8 cellular contexts compared by ENCODE assay signal in the genomic region with DNA sequence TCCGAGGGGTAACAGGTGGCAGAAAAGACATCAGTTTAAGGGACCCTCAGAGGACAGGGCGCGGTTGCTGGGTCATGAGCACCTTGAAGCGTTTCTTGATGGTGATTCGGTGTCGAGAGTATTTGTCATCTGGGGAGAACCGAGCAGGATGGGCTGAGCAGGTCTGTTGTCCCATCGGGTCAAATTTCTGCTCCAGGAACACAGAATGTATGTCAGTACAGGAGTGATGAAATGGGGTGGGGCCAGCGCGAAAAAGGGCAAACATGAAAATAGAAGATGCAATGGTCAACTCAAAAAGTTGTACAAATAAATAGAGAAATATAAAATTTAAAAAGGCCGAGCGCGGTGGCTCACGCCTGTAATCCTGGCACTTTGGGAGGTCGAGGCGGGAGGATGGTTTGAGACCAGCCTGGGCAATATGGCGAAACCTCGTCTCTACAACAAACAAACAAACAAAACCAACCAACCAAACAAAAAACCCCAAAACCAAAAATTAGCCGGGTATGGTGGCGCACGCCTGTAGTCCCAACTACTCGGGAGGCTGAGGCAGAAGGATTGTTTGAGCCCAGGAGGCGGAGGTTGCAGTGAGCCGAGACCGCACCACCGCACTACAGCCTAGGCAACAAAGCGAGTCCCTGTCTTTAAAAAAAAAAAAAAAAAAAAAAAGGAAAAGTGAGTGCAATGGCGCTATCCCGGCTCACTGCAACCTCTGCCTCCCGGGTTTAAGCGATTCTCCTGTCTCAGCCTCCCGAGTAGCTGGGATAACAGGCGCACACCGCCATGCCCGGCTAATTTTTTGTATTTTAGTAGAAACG. TPM values are rescaled to one million over a fixed set of nuclear protein-coding genes. Genes with fewer than 3 reads are reported as not detected.
DNase-seq lines count a peak whose midpoint lies in the region; ATAC-seq, FAIRE-seq and TF ChIP-seq lines count a peak whose summit lies in the region.

No MANE protein-coding gene starts in this region.

- peaks cover 19% of the 10 kb centered on the region for H3K79me2 ChIP-seq in HepG2 (ENCODE audit: insufficient read depth, low read length)

- H3K9me3 ChIP-seq in HepG2 (ENCODE audit: low read length) = no peaks in the 10 kb centered on the region
- H3K9me3 ChIP-seq in tibial artery = no peaks in the 10 kb centered on the region

- DNase-seq in activated naive CD4-positive, alpha-beta T cell treated with anti-CD3 and anti-CD28 coated beads for 36 hours = no peak
- DNase-seq in activated CD8-positive, alpha-beta T cell treated with anti-CD3 and anti-CD28 coated beads, Interleukin-2, amount 10 ng/mL, durations not matched to agents 7 days and 5 days = peak; percentile 53
- DNase-seq in HepG2 (ENCODE audit: low spot score) (no peak), tibial artery (no peak), NCI-H1694 treated with DMSO at 0.1 percent for 48 hours (lab: John Stamatoyannopoulos, UW) (no peak)
- no peak for DNase-seq in stimulated activated CD4-positive, alpha-beta T cell treated with anti-CD3 and anti-CD28 coated beads, Interleukin-4, amount 100 ng/mL, for 1 hour

- peak overlapping the region; percentile 89 to 95 (median 93) for H3K4me3 ChIP-seq in HepG2 (replicated peaks in 1 of 3; ENCODE audit: insufficient read depth in 1 of 3, low read depth in 2 of 3, low read length in 3 of 3)
- H3K4me3 ChIP-seq in tibial artery = peak overlapping the region; percentile 74 to 77

- no peak for FAIRE-seq in HepG2 (lab: Jason Lieb, UNC)

- intact Hi-C loops in activated naive CD4-positive, alpha-beta T cell treated with anti-CD3 and anti-CD28 coated beads for 36 hours (cut with micrococcal nuclease) = no loop called here
- intact Hi-C loops in HepG2 (cut with micrococcal nuclease; ENCODE audit: unreplicated experiment) (loop anchor here (2.0 to 10.0 kb wide), 2 partner anchors 23 to 237 kb away; a partner anchor contains a TSS), tibial artery (cut with DNase I; ENCODE audit: low total_unique reads) (no loop called here)

- no peak for TF ChIP-seq POLR2A in HepG2 (IDR thresholded peaks at IDR 0.05; ENCODE audit: insufficient read depth in 1 of 2, low read depth in 2 of 2, low read length in 2 of 2)

- H3K4me1 ChIP-seq in HepG2 (ENCODE audit: insufficient read depth, low read length) (peaks cover 17% of the 10 kb centered on the region), tibial artery (peaks cover 0 to 15% (median 11%) of the 10 kb centered on the region in 4 donors)

- peaks cover 26% of the 10 kb centered on the region for H3K4me1 Mint-ChIP-seq in activated naive CD4-positive, alpha-beta T cell treated with anti-CD3 and anti-CD28 coated beads, Interleukin-2, amount 50 U/mL, for 24 hours
- peaks cover 36% of the 10 kb centered on the region for H3K4me1 Mint-ChIP-seq in activated naive CD4-positive, alpha-beta T cell treated with anti-CD3 and anti-CD28 coated beads for 36 hours (ENCODE audit: low read depth)
- peaks cover 23% of the 10 kb centered on the region for H3K4me1 Mint-ChIP-seq in activated CD8-positive, alpha-beta T cell treated with anti-CD3 and anti-CD28 coated beads, Interleukin-2, amount 10 ng/mL, durations not matched to agents 7 days and 5 days (ENCODE audit: low read depth)

- no peak overlapping the region for H3K4me3 Mint-ChIP-seq in activated naive CD4-positive, alpha-beta T cell treated with anti-CD3 and anti-CD28 coated beads, Interleukin-2, amount 50 U/mL, for 24 hours
- H3K4me3 Mint-ChIP-seq in activated naive CD4-positive, alpha-beta T cell treated with anti-CD3 and anti-CD28 coated beads for 36 hours = no peak overlapping the region
- H3K4me3 Mint-ChIP-seq in activated CD8-positive, alpha-beta T cell treated with anti-CD3 and anti-CD28 coated beads, Interleukin-2, amount 10 ng/mL, durations not matched to agents 7 days and 5 days = no peak overlapping the region

- H3K27ac ChIP-seq in HepG2 (ENCODE audit: extremely low read length, insufficient read depth, low read length) (peak overlapping the region; percentile 84), tibial artery (peak overlapping the region; percentile 84 to 90)

- H3K27ac Mint-ChIP-seq in activated naive CD4-positive, alpha-beta T cell treated with anti-CD3 and anti-CD28 coated beads, Interleukin-2, amount 50 U/mL, for 24 hours = peak overlapping the region; percentile 95
- no peak overlapping the region for H3K27ac Mint-ChIP-seq in activated naive CD4-positive, alpha-beta T cell treated with anti-CD3 and anti-CD28 coated beads for 36 hours
- peak overlapping the region; percentile 81 for H3K27ac Mint-ChIP-seq in activated CD8-positive, alpha-beta T cell treated with anti-CD3 and anti-CD28 coated beads, Interleukin-2, amount 10 ng/mL, durations not matched to agents 7 days and 5 days

- CTCF ChIA-PET in activated naive CD4-positive, alpha-beta T cell treated with anti-CD3 and anti-CD28 coated beads for 36 hours (lab: Charles Lee) = interaction anchor here (1.1 to 2.3 kb wide), 6 partner anchors 14 to 246 kb away, joined by 3 to 21 read pairs (median 7); a partner anchor contains a TSS
- CTCF ChIA-PET in activated CD8-positive, alpha-beta T cell treated with anti-CD3 and anti-CD28 coated beads, Interleukin-2, amount 10 ng/mL, durations not matched to agents 7 days and 5 days (lab: Charles Lee) = interaction anchor here (0.5 to 2.5 kb wide), 19 partner anchors 9 to 268 kb away, joined by 3 to 35 read pairs (median 6); a partner anchor contains a TSS
- CTCF ChIA-PET in HepG2 (lab: Yijun Ruan, JAX; ENCODE audit: low intra/inter-chr PET ratio, low total read pairs) = interaction anchor here (1.7 kb wide), 1 partner anchor 25 kb away, joined by 14 read pairs; a partner anchor contains a TSS

- TF ChIP-seq RAD21 in HepG2 (CRISPR knock-in tag; IDR thresholded peaks at IDR 0.05) = no peak

- 45% methylated on average over 36 of the region's 36 CpGs for WGBS in HepG2 (ENCODE audit: low lambda C conversion rate)

- peak overlapping the region; percentile 91 for H3K9ac ChIP-seq in HepG2 (ENCODE audit: insufficient read depth, low read depth, low read length)

- in situ Hi-C loops in HepG2 (cut with HindIII; ENCODE audit: extremely low pct_ligation_motif_present, low pct_unique_long_range_greater_than_20kb) = no loop called here

- no peaks in the 10 kb centered on the region for H4K20me1 ChIP-seq in HepG2 (ENCODE audit: insufficient read depth, low read length)

- H3K4me2 ChIP-seq in HepG2 (ENCODE audit: low read depth, low read length) = peak overlapping the region; percentile 75

- H3K36me3 Mint-ChIP-seq in activated naive CD4-positive, alpha-beta T cell treated with anti-CD3 and anti-CD28 coated beads, Interleukin-2, amount 50 U/mL, for 24 hours = peaks cover 17% of the 10 kb centered on the region
- peaks cover 25% of the 10 kb centered on the region for H3K36me3 Mint-ChIP-seq in activated naive CD4-positive, alpha-beta T cell treated with anti-CD3 and anti-CD28 coated beads for 36 hours (ENCODE audit: low read depth)
- H3K36me3 Mint-ChIP-seq in activated CD8-positive, alpha-beta T cell treated with anti-CD3 and anti-CD28 coated beads, Interleukin-2, amount 10 ng/mL, durations not matched to agents 7 days and 5 days (ENCODE audit: low read depth) = peaks cover 33% of the 10 kb centered on the region

- TF ChIP-seq CTCF in HepG2 (CRISPR knock-in tag; IDR thresholded peaks at IDR 0.05) = no peak
- TF ChIP-seq CTCF in tibial artery (IDR thresholded peaks at IDR 0.05) = no peak

- TF ChIP-seq EP300 in HepG2 (IDR thresholded peaks at IDR 0.05; ENCODE audit: low read depth in 2 of 2, low read length in 2 of 2) (no peak), HepG2 (CRISPR knock-in tag; IDR thresholded peaks at IDR 0.05; ENCODE audit: borderline replicate concordance) (no peak)

- no peak for ATAC-seq in activated CD8-positive, alpha-beta T cell treated with anti-CD3 and anti-CD28 coated beads, Interleukin-2, amount 10 ng/mL, durations not matched to agents 7 days and 5 days
- ATAC-seq in HepG2 (no peak), HG03108 (IDR thresholded peaks at IDR 0.05; ENCODE audit: unreplicated experiment) (no peak)

- POLR2A ChIA-PET in activated CD8-positive, alpha-beta T cell treated with anti-CD3 and anti-CD28 coated beads, Interleukin-2, amount 10 ng/mL, durations not matched to agents 7 days and 5 days (lab: Charles Lee) = interaction anchor here (0.6 to 1.8 kb wide), 3 partner anchors 14 to 99 kb away, joined by 3 to 17 read pairs (median 14); a partner anchor contains a TSS
- POLR2A ChIA-PET in HepG2 (lab: Yijun Ruan, JAX) = interaction anchor here (0.9 to 1.7 kb wide), 6 partner anchors 24 to 646 kb away, joined by 3 to 28 read pairs (median 4); a partner anchor contains a TSS

- H3K27me3 ChIP-seq in HepG2 (ENCODE audit: control insufficient read depth in 1 of 2, insufficient read depth in 2 of 2, low read length in 2 of 2) (no peaks in the 10 kb centered on the region; a peak in 1 of 5 replicates), tibial artery (no peaks in the 10 kb centered on the region)

- no peaks in the 10 kb centered on the region for H3K9me3 Mint-ChIP-seq in activated naive CD4-positive, alpha-beta T cell treated with anti-CD3 and anti-CD28 coated beads, Interleukin-2, amount 50 U/mL, for 24 hours
- H3K9me3 Mint-ChIP-seq in activated naive CD4-positive, alpha-beta T cell treated with anti-CD3 and anti-CD28 coated beads for 36 hours = no peaks in the 10 kb centered on the region
- H3K9me3 Mint-ChIP-seq in activated CD8-positive, alpha-beta T cell treated with anti-CD3 and anti-CD28 coated beads, Interleukin-2, amount 10 ng/mL, durations not matched to agents 7 days and 5 days (ENCODE audit: insufficient read depth) = no peaks in the 10 kb centered on the region

- H3K36me3 ChIP-seq in HepG2 (replicated peaks in 1 of 2; ENCODE audit: control insufficient read depth in 1 of 2, insufficient read depth in 2 of 2, low read length in 2 of 2) = peaks cover 0 to 3% of the 10 kb centered on the region in 2 experiments; a peak in 1 of 5 replicates
- peaks cover 0 to 7% (median 0%) of the 10 kb centered on the region in 3 donors for H3K36me3 ChIP-seq in tibial artery

- no peak overlapping the region for H2AFZ ChIP-seq in HepG2 (ENCODE audit: low read length)

- BruUV-seq in HepG2 (replicated peaks; lab: Mats Ljungman, UMichigan) = no TSS peak

- no peaks in the 10 kb centered on the region for H3K27me3 Mint-ChIP-seq in activated naive CD4-positive, alpha-beta T cell treated with anti-CD3 and anti-CD28 coated beads, Interleukin-2, amount 50 U/mL, for 24 hours
- H3K27me3 Mint-ChIP-seq in activated naive CD4-positive, alpha-beta T cell treated with anti-CD3 and anti-CD28 coated beads for 36 hours (ENCODE audit: low read depth) = no peaks in the 10 kb centered on the region
- no peaks in the 10 kb centered on the region for H3K27me3 Mint-ChIP-seq in activated CD8-positive, alpha-beta T cell treated with anti-CD3 and anti-CD28 coated beads, Interleukin-2, amount 10 ng/mL, durations not matched to agents 7 days and 5 days (ENCODE audit: low read depth)

RNA-seq across cellular contexts. Expression of a gene that starts 0.8 kb away (rescaled TPM):
- total RNA-seq in activated naive CD4-positive, alpha-beta T cell treated with anti-CD3 and anti-CD28 coated beads for 36 hours = 100 to 1,000 TPM; 220 to 227 TPM
- 100 to 1,000 TPM; 180 to 182 TPM for total RNA-seq in activated CD8-positive, alpha-beta T cell treated with anti-CD3 and anti-CD28 coated beads, Interleukin-2, amount 10 ng/mL, durations not matched to agents 7 days and 5 days
- total RNA-seq in HepG2 (2016; rRNA removed; fragmentation: Illumina TruSeq; extraction: Trizol) = 239 and 316 TPM in 2 replicates
- 76.5 and 87.6 TPM in 2 replicates for total RNA-seq in HepG2 (2016; cell fraction: cytosol; rRNA removed; fragmentation: Illumina TruSeq; extraction: Trizol; ENCODE audit: low read depth)
- total RNA-seq in HepG2 (2016; cell fraction: insoluble cytoplasmic fraction; rRNA removed; fragmentation: Illumina TruSeq; extraction: Trizol) = 230 and 310 TPM in 2 replicates
- total RNA-seq in HepG2 (2016; cell fraction: membrane; rRNA removed; fragmentation: Illumina TruSeq; extraction: Trizol) = 102 and 108 TPM in 2 replicates
- total RNA-seq in HepG2 (2016; cell fraction: nucleus; rRNA removed; fragmentation: Illumina TruSeq; extraction: Trizol) = 85.4 and 98.7 TPM in 2 replicates
- polyA plus RNA-seq in HepG2 (2011; rRNA removed) = 369 and 407 TPM in 2 replicates
- polyA plus RNA-seq in HepG2 (2011; cell fraction: cytosol; rRNA removed) = 361 and 401 TPM in 2 replicates
- polyA plus RNA-seq in HepG2 (2011; cell fraction: nucleus; rRNA removed) = 120 and 137 TPM in 2 replicates
- polyA plus RNA-seq in HepG2 (2012) = 152 and 190 TPM in 2 replicates
- polyA plus RNA-seq in HepG2 (2016; cell fraction: cytosol; fragmentation: Illumina TruSeq; extraction: Trizol; ENCODE audit: low read depth) = 76.5 and 98.7 TPM in 2 replicates
- 401 and 420 TPM in 2 replicates for polyA plus RNA-seq in HepG2 (2016; cell fraction: insoluble cytoplasmic fraction; fragmentation: Illumina TruSeq; extraction: Trizol; ENCODE audit: low read depth)
- 116 and 117 TPM in 2 replicates for polyA plus RNA-seq in HepG2 (2016; cell fraction: membrane; fragmentation: Illumina TruSeq; extraction: Trizol; ENCODE audit: low read depth)
- 165 and 175 TPM in 2 replicates for polyA plus RNA-seq in HepG2 (2016; cell fraction: nucleus; fragmentation: Illumina TruSeq; extraction: Trizol; ENCODE audit: insufficient read depth, low read depth)
- polyA minus RNA-seq in HepG2 (2011; rRNA and poly(A)+ RNA removed; ENCODE audit: low replicate concordance) = 109 and 357 TPM in 2 replicates
- 43.3 and 43.4 TPM in 2 replicates for polyA minus RNA-seq in HepG2 (2011; cell fraction: cytosol; rRNA and poly(A)+ RNA removed)
- polyA minus RNA-seq in HepG2 (2011; cell fraction: nucleus; rRNA and poly(A)+ RNA removed) = 17.0 and 21.9 TPM in 2 replicates

RNA-seq across cellular contexts. Expression of a gene that starts 1.0 kb away (rescaled TPM):
- under 1 TPM in 1 of 2 experiments, not detected in 1; 0.05 TPM for total RNA-seq in activated naive CD4-positive, alpha-beta T cell treated with anti-CD3 and anti-CD28 coated beads for 36 hours
- total RNA-seq in activated CD8-positive, alpha-beta T cell treated with anti-CD3 and anti-CD28 coated beads, Interleukin-2, amount 10 ng/mL, durations not matched to agents 7 days and 5 days = not detected
- total RNA-seq in HepG2 (2016; rRNA removed; fragmentation: Illumina TruSeq; extraction: Trizol) = not detected in 2 replicates
- total RNA-seq in HepG2 (2016; cell fraction: cytosol; rRNA removed; fragmentation: Illumina TruSeq; extraction: Trizol; ENCODE audit: low read depth) = not detected in 2 replicates
- not detected in 2 replicates for total RNA-seq in HepG2 (2016; cell fraction: insoluble cytoplasmic fraction; rRNA removed; fragmentation: Illumina TruSeq; extraction: Trizol)
- total RNA-seq in HepG2 (2016; cell fraction: membrane; rRNA removed; fragmentation: Illumina TruSeq; extraction: Trizol) = not detected in 2 replicates
- total RNA-seq in HepG2 (2016; cell fraction: nucleus; rRNA removed; fragmentation: Illumina TruSeq; extraction: Trizol) = not detected in 2 replicates
- polyA plus RNA-seq in HepG2 (2011; rRNA removed) = not detected in 2 replicates
- polyA plus RNA-seq in HepG2 (2011; cell fraction: cytosol; rRNA removed) = not detected in 2 replicates
- not detected in 2 replicates for polyA plus RNA-seq in HepG2 (2011; cell fraction: nucleus; rRNA removed)
- not detected in 2 replicates for polyA plus RNA-seq in HepG2 (2012)
- polyA plus RNA-seq in HepG2 (2016; cell fraction: cytosol; fragmentation: Illumina TruSeq; extraction: Trizol; ENCODE audit: low read depth) = not detected in 2 replicates
- polyA plus RNA-seq in HepG2 (2016; cell fraction: insoluble cytoplasmic fraction; fragmentation: Illumina TruSeq; extraction: Trizol; ENCODE audit: low read depth) = not detected in 2 replicates
- not detected in 2 replicates for polyA plus RNA-seq in HepG2 (2016; cell fraction: membrane; fragmentation: Illumina TruSeq; extraction: Trizol; ENCODE audit: low read depth)
- not detected in 2 replicates for polyA plus RNA-seq in HepG2 (2016; cell fraction: nucleus; fragmentation: Illumina TruSeq; extraction: Trizol; ENCODE audit: insufficient read depth, low read depth)
- polyA minus RNA-seq in HepG2 (2011; rRNA and poly(A)+ RNA removed; ENCODE audit: low replicate concordance) = not detected in 2 replicates
- polyA minus RNA-seq in HepG2 (2011; cell fraction: cytosol; rRNA and poly(A)+ RNA removed) = not detected in 2 replicates
- polyA minus RNA-seq in HepG2 (2011; cell fraction: nucleus; rRNA and poly(A)+ RNA removed) = not detected in 2 replicates

RNA-seq across cellular contexts. Expression of a gene that starts 4.5 kb away (rescaled TPM):
- 10 to 100 TPM; 24.6 to 28.7 TPM for total RNA-seq in activated naive CD4-positive, alpha-beta T cell treated with anti-CD3 and anti-CD28 coated beads for 36 hours
- total RNA-seq in activated CD8-positive, alpha-beta T cell treated with anti-CD3 and anti-CD28 coated beads, Interleukin-2, amount 10 ng/mL, durations not matched to agents 7 days and 5 days = 10 to 100 TPM; 24.8 to 25.3 TPM
- total RNA-seq in HepG2 (2016; rRNA removed; fragmentation: Illumina TruSeq; extraction: Trizol) = 10.1 and 15.2 TPM in 2 replicates
- 4.0 and 4.3 TPM in 2 replicates for total RNA-seq in HepG2 (2016; cell fraction: cytosol; rRNA removed; fragmentation: Illumina TruSeq; extraction: Trizol; ENCODE audit: low read depth)
- 8.1 and 13.4 TPM in 2 replicates for total RNA-seq in HepG2 (2016; cell fraction: insoluble cytoplasmic fraction; rRNA removed; fragmentation: Illumina TruSeq; extraction: Trizol)
- total RNA-seq in HepG2 (2016; cell fraction: membrane; rRNA removed; fragmentation: Illumina TruSeq; extraction: Trizol) = 4.4 and 5.1 TPM in 2 replicates
- 25.8 and 28.6 TPM in 2 replicates for total RNA-seq in HepG2 (2016; cell fraction: nucleus; rRNA removed; fragmentation: Illumina TruSeq; extraction: Trizol)
- polyA plus RNA-seq in HepG2 (2011; rRNA removed) = 27.9 and 30.1 TPM in 2 replicates
- 10.5 and 15.8 TPM in 2 replicates for polyA plus RNA-seq in HepG2 (2011; cell fraction: cytosol; rRNA removed)
- polyA plus RNA-seq in HepG2 (2011; cell fraction: nucleus; rRNA removed) = 42.9 and 51.0 TPM in 2 replicates
- 14.8 and 19.1 TPM in 2 replicates for polyA plus RNA-seq in HepG2 (2012)
- 0.58 and 0.65 TPM in 2 replicates for polyA plus RNA-seq in HepG2 (2016; cell fraction: cytosol; fragmentation: Illumina TruSeq; extraction: Trizol; ENCODE audit: low read depth)
- polyA plus RNA-seq in HepG2 (2016; cell fraction: insoluble cytoplasmic fraction; fragmentation: Illumina TruSeq; extraction: Trizol; ENCODE audit: low read depth) = 5.6 and 6.4 TPM in 2 replicates
- 1.8 and 2.1 TPM in 2 replicates for polyA plus RNA-seq in HepG2 (2016; cell fraction: membrane; fragmentation: Illumina TruSeq; extraction: Trizol; ENCODE audit: low read depth)
- 29.7 and 46.7 TPM in 2 replicates for polyA plus RNA-seq in HepG2 (2016; cell fraction: nucleus; fragmentation: Illumina TruSeq; extraction: Trizol; ENCODE audit: insufficient read depth, low read depth)
- polyA minus RNA-seq in HepG2 (2011; rRNA and poly(A)+ RNA removed; ENCODE audit: low replicate concordance) = 55.1 and 86.0 TPM in 2 replicates
- polyA minus RNA-seq in HepG2 (2011; cell fraction: cytosol; rRNA and poly(A)+ RNA removed) = 29.2 and 32.6 TPM in 2 replicates
- polyA minus RNA-seq in HepG2 (2011; cell fraction: nucleus; rRNA and poly(A)+ RNA removed) = 93.5 and 132 TPM in 2 replicates

RNA-seq across cellular contexts. Expression of a gene that starts 24.9 kb away (rescaled TPM):
- total RNA-seq in activated naive CD4-positive, alpha-beta T cell treated with anti-CD3 and anti-CD28 coated beads for 36 hours = 10 to 100 TPM; 63.5 to 66.8 TPM
- 100 to 1,000 TPM; 106 to 115 TPM for total RNA-seq in activated CD8-positive, alpha-beta T cell treated with anti-CD3 and anti-CD28 coated beads, Interleukin-2, amount 10 ng/mL, durations not matched to agents 7 days and 5 days
- total RNA-seq in HepG2 (2016; rRNA removed; fragmentation: Illumina TruSeq; extraction: Trizol) = 2.2 and 8.1 TPM in 2 replicates
- total RNA-seq in HepG2 (2016; cell fraction: cytosol; rRNA removed; fragmentation: Illumina TruSeq; extraction: Trizol; ENCODE audit: low read depth) = 2.4 and 2.6 TPM in 2 replicates
- 2.8 and 7.4 TPM in 2 replicates for total RNA-seq in HepG2 (2016; cell fraction: insoluble cytoplasmic fraction; rRNA removed; fragmentation: Illumina TruSeq; extraction: Trizol)
- 4.8 and 6.0 TPM in 2 replicates for total RNA-seq in HepG2 (2016; cell fraction: membrane; rRNA removed; fragmentation: Illumina TruSeq; extraction: Trizol)
- total RNA-seq in HepG2 (2016; cell fraction: nucleus; rRNA removed; fragmentation: Illumina TruSeq; extraction: Trizol) = 11.4 and 12.7 TPM in 2 replicates
- 57.1 and 64.6 TPM in 2 replicates for polyA plus RNA-seq in HepG2 (2011; rRNA removed)
- polyA plus RNA-seq in HepG2 (2011; cell fraction: cytosol; rRNA removed) = 41.2 and 52.0 TPM in 2 replicates
- 152 and 162 TPM in 2 replicates for polyA plus RNA-seq in HepG2 (2011; cell fraction: nucleus; rRNA removed)
- polyA plus RNA-seq in HepG2 (2012) = 27.0 and 38.0 TPM in 2 replicates
- polyA plus RNA-seq in HepG2 (2016; cell fraction: cytosol; fragmentation: Illumina TruSeq; extraction: Trizol; ENCODE audit: low read depth) = 5.6 and 6.7 TPM in 2 replicates
- 5.5 and 8.2 TPM in 2 replicates for polyA plus RNA-seq in HepG2 (2016; cell fraction: insoluble cytoplasmic fraction; fragmentation: Illumina TruSeq; extraction: Trizol; ENCODE audit: low read depth)
- 9.1 and 9.6 TPM in 2 replicates for polyA plus RNA-seq in HepG2 (2016; cell fraction: membrane; fragmentation: Illumina TruSeq; extraction: Trizol; ENCODE audit: low read depth)
- 46.9 and 50.8 TPM in 2 replicates for polyA plus RNA-seq in HepG2 (2016; cell fraction: nucleus; fragmentation: Illumina TruSeq; extraction: Trizol; ENCODE audit: insufficient read depth, low read depth)
- 30.0 and 53.4 TPM in 2 replicates for polyA minus RNA-seq in HepG2 (2011; rRNA and poly(A)+ RNA removed; ENCODE audit: low replicate concordance)
- polyA minus RNA-seq in HepG2 (2011; cell fraction: cytosol; rRNA and poly(A)+ RNA removed) = 8.5 and 8.7 TPM in 2 replicates
- 12.7 and 20.1 TPM in 2 replicates for polyA minus RNA-seq in HepG2 (2011; cell fraction: nucleus; rRNA and poly(A)+ RNA removed)
